In the genomic region with DNA sequence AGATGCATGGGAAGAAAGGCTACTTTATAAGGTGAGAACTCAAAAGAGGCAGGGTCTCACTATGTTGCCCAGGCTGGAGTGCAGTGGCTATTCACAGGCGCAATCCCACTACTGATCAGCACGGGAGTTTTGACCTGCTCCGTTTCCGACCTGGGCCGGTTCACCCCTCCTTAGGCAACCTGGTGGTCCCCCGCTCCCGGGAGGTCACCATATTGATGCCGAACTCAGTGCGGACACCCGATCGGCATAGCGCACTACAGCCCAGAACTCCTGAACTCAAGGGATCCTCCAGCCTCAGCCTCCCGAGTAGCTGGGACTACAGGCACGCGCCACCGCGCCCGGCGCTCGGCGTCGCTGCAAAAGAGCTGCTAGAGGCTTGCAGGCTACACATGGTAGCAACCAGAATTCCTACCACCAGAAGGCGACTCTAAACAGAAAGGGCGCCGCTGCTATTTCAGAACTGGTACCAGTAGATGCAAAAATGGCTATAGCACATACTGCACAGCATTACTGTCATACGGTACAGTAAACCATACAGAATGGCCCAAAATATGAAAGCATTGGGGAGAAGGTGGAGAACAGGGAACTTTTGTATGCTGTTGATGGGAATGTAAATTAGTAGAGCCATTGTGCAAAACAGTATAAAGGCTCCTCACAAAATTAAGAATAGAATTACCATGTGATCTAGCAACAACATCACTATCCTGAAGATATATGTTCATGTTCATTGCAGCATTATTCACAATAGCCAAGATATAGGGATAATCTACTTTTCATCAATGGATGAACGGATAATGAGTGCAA, we compare ENCODE assay signal across 1 cellular context.
TF ChIP-seq lines count a peak whose summit lies in the region.

No MANE protein-coding gene starts in this region.

TF ChIP-seq in HepG2, 621 proteins besides CTCF, POLR2A, EP300 and RAD21 (continued from another document and continues in another):
- TF ChIP-seq NFE2 (CRISPR knock-in tag; IDR thresholded peaks at IDR 0.05) (no peak), HMG20B (CRISPR knock-in tag; conservative IDR thresholded peaks at IDR 0.05) (no peak), JUN (CRISPR knock-in tag; IDR thresholded peaks at IDR 0.05) (no peak), ZNF546 (CRISPR knock-in tag; conservative IDR thresholded peaks at IDR 0.05) (no peak), EEA1 (CRISPR knock-in tag; IDR thresholded peaks at IDR 0.05; ENCODE audit: borderline replicate concordance) (no peak), FOSL1 (CRISPR knock-in tag; IDR thresholded peaks at IDR 0.05; ENCODE audit: borderline replicate concordance) (no peak), REPIN1 (CRISPR knock-in tag; IDR thresholded peaks at IDR 0.05; ENCODE audit: borderline replicate concordance, low read depth) (peak; percentile 68; the same call in 1 of the 2 replicates), KMT2A (CRISPR knock-in tag; IDR thresholded peaks at IDR 0.05) (peak; percentile 56; the same call in 1 of the 2 replicates), ZNF264 (CRISPR knock-in tag; IDR thresholded peaks at IDR 0.05) (peak; percentile 69; the same call in 1 of the 2 replicates), BCL6 (CRISPR knock-in tag; IDR thresholded peaks at IDR 0.05) (no peak), ATRX (CRISPR knock-in tag; IDR thresholded peaks at IDR 0.05; ENCODE audit: borderline replicate concordance) (no peak), U2AF2 (IDR thresholded peaks at IDR 0.05; ENCODE audit: low read depth, low read length) (no peak), MED8 (CRISPR knock-in tag; IDR thresholded peaks at IDR 0.05; ENCODE audit: insufficient replicate concordance) (no peak), RXRB (CRISPR knock-in tag; IDR thresholded peaks at IDR 0.05; ENCODE audit: borderline replicate concordance) (peak; percentile 69), YEATS4 (CRISPR knock-in tag; IDR thresholded peaks at IDR 0.05; ENCODE audit: borderline replicate concordance) (no peak), ADNP (CRISPR knock-in tag; IDR thresholded peaks at IDR 0.05) (peak; percentile 88), SNAPC2 (CRISPR knock-in tag; IDR thresholded peaks at IDR 0.05) (0 out of 2 replicates have a peak, but pooled peaks have one; percentile 46), ZNF678 (CRISPR knock-in tag; IDR thresholded peaks at IDR 0.05) (no peak), NPAS2 (CRISPR knock-in tag; IDR thresholded peaks at IDR 0.05; ENCODE audit: borderline replicate concordance) (no peak), ZNF605 (CRISPR knock-in tag; IDR thresholded peaks at IDR 0.05) (no peak; the same call in 1 of the 2 replicates), GABPB1 (CRISPR knock-in tag; IDR thresholded peaks at IDR 0.05) (peak; percentile 51), TOE1 (CRISPR knock-in tag; IDR thresholded peaks at IDR 0.05) (0 out of 2 replicates have a peak, but pooled peaks have one; percentile 67), ZFY (CRISPR knock-in tag; IDR thresholded peaks at IDR 0.05) (0 out of 2 replicates have a peak, but pooled peaks have one; percentile 35), ZNF260 (CRISPR knock-in tag; IDR thresholded peaks at IDR 0.05; ENCODE audit: borderline replicate concordance, low read depth) (no peak), ZBTB7B (CRISPR knock-in tag; IDR thresholded peaks at IDR 0.05) (0 out of 2 replicates have a peak, but pooled peaks have one; percentile 5), ETV5 (CRISPR knock-in tag; IDR thresholded peaks at IDR 0.05; ENCODE audit: borderline replicate concordance) (no peak), ZNF143 (CRISPR knock-in tag; IDR thresholded peaks at IDR 0.05) (no peak), GZF1 (CRISPR knock-in tag; IDR thresholded peaks at IDR 0.05) (peak; percentile 51; the same call in 1 of the 2 replicates), RFX5 (IDR thresholded peaks at IDR 0.05; ENCODE audit: low read depth, low read length) (no peak), MXI1 (IDR thresholded peaks at IDR 0.05; ENCODE audit: borderline replicate concordance, low read depth, low read length) (peak; percentile 55; the same call in 1 of the 3 replicates), ZNF296 (CRISPR knock-in tag; conservative IDR thresholded peaks at IDR 0.05) (no peak), ZNF274 (CRISPR knock-in tag; IDR thresholded peaks at IDR 0.05) (no peak), TBL1XR1 (IDR thresholded peaks at IDR 0.05; ENCODE audit: borderline replicate concordance, low read length, partially characterized antibody) (no peak), ZBTB20 (CRISPR knock-in tag; IDR thresholded peaks at IDR 0.05; ENCODE audit: borderline replicate concordance, low read depth) (0 out of 2 replicates have a peak, but pooled peaks have one; percentile 41), SOX5 (CRISPR knock-in tag; IDR thresholded peaks at IDR 0.05; ENCODE audit: borderline replicate concordance) (peak; percentile 51; the same call in 1 of the 2 replicates), ZSCAN29 (CRISPR knock-in tag; conservative IDR thresholded peaks at IDR 0.05) (no peak), SMARCC2 (IDR thresholded peaks at IDR 0.05) (no peak), ARID2 (CRISPR knock-in tag; IDR thresholded peaks at IDR 0.05; ENCODE audit: borderline replicate concordance) (no peak), ZNF577 (CRISPR knock-in tag; IDR thresholded peaks at IDR 0.05; ENCODE audit: borderline replicate concordance, low read depth) (no peak)
- TF ChIP-seq, protein P1, sequence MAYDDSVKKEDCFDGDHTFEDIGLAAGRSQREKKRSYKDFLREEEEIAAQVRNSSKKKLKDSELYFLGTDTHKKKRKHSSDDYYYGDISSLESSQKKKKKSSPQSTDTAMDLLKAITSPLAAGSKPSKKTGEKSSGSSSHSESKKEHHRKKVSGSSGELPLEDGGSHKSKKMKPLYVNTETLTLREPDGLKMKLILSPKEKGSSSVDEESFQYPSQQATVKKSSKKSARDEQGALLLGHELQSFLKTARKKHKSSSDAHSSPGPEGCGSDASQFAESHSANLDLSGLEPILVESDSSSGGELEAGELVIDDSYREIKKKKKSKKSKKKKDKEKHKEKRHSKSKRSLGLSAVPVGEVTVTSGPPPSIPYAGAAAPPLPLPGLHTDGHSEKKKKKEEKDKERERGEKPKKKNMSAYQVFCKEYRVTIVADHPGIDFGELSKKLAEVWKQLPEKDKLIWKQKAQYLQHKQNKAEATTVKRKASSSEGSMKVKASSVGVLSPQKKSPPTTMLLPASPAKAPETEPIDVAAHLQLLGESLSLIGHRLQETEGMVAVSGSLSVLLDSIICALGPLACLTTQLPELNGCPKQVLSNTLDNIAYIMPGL (CRISPR knock-in tag; IDR thresholded peaks at IDR 0.05; ENCODE audit: borderline replicate concordance in 1 of 2, low read depth in 1 of 2): peak; percentile 88 to 96; a peak in 3 of 4 replicates
- TF ChIP-seq, protein P2, sequence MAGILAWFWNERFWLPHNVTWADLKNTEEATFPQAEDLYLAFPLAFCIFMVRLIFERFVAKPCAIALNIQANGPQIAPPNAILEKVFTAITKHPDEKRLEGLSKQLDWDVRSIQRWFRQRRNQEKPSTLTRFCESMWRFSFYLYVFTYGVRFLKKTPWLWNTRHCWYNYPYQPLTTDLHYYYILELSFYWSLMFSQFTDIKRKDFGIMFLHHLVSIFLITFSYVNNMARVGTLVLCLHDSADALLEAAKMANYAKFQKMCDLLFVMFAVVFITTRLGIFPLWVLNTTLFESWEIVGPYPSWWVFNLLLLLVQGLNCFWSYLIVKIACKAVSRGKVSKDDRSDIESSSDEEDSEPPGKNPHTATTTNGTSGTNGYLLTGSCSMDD (CRISPR knock-in tag; IDR thresholded peaks at IDR 0.05): no peak
- TF ChIP-seq, protein P3, sequence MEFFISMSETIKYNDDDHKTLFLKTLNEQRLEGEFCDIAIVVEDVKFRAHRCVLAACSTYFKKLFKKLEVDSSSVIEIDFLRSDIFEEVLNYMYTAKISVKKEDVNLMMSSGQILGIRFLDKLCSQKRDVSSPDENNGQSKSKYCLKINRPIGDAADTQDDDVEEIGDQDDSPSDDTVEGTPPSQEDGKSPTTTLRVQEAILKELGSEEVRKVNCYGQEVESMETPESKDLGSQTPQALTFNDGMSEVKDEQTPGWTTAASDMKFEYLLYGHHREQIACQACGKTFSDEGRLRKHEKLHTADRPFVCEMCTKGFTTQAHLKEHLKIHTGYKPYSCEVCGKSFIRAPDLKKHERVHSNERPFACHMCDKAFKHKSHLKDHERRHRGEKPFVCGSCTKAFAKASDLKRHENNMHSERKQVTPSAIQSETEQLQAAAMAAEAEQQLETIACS (CRISPR knock-in tag; IDR thresholded peaks at IDR 0.05): 0 out of 2 replicates have a peak, but pooled peaks have one; percentile 21
- TF ChIP-seq, protein P4, sequence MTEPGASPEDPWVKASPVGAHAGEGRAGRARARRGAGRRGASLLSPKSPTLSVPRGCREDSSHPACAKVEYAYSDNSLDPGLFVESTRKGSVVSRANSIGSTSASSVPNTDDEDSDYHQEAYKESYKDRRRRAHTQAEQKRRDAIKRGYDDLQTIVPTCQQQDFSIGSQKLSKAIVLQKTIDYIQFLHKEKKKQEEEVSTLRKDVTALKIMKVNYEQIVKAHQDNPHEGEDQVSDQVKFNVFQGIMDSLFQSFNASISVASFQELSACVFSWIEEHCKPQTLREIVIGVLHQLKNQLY (CRISPR knock-in tag; IDR thresholded peaks at IDR 0.05): no peak
- TF ChIP-seq, protein P5, sequence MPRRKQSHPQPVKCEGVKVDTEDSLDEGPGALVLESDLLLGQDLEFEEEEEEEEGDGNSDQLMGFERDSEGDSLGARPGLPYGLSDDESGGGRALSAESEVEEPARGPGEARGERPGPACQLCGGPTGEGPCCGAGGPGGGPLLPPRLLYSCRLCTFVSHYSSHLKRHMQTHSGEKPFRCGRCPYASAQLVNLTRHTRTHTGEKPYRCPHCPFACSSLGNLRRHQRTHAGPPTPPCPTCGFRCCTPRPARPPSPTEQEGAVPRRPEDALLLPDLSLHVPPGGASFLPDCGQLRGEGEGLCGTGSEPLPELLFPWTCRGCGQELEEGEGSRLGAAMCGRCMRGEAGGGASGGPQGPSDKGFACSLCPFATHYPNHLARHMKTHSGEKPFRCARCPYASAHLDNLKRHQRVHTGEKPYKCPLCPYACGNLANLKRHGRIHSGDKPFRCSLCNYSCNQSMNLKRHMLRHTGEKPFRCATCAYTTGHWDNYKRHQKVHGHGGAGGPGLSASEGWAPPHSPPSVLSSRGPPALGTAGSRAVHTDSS (CRISPR knock-in tag; conservative IDR thresholded peaks at IDR 0.05): no peak
- TF ChIP-seq, protein P6, sequence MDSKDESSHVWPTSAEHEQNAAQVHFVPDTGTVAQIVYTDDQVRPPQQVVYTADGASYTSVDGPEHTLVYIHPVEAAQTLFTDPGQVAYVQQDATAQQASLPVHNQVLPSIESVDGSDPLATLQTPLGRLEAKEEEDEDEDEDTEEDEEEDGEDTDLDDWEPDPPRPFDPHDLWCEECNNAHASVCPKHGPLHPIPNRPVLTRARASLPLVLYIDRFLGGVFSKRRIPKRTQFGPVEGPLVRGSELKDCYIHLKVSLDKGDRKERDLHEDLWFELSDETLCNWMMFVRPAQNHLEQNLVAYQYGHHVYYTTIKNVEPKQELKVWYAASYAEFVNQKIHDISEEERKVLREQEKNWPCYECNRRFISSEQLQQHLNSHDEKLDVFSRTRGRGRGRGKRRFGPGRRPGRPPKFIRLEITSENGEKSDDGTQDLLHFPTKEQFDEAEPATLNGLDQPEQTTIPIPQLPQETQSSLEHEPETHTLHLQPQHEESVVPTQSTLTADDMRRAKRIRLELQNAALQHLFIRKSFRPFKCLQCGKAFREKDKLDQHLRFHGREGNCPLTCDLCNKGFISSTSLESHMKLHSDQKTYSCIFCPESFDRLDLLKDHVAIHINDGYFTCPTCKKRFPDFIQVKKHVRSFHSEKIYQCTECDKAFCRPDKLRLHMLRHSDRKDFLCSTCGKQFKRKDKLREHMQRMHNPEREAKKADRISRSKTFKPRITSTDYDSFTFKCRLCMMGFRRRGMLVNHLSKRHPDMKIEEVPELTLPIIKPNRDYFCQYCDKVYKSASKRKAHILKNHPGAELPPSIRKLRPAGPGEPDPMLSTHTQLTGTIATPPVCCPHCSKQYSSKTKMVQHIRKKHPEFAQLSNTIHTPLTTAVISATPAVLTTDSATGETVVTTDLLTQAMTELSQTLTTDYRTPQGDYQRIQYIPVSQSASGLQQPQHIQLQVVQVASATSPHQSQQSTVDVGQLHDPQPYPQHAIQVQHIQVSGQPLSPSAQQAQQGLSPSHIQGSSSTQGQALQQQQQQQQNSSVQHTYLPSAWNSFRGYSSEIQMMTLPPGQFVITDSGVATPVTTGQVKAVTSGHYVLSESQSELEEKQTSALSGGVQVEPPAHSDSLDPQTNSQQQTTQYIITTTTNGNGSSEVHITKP (CRISPR knock-in tag; IDR thresholded peaks at IDR 0.05; ENCODE audit: low read depth): 0 out of 2 replicates have a peak, but pooled peaks have one; percentile 29
- TF ChIP-seq, protein P7, sequence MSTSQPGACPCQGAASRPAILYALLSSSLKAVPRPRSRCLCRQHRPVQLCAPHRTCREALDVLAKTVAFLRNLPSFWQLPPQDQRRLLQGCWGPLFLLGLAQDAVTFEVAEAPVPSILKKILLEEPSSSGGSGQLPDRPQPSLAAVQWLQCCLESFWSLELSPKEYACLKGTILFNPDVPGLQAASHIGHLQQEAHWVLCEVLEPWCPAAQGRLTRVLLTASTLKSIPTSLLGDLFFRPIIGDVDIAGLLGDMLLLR (CRISPR knock-in tag; IDR thresholded peaks at IDR 0.05): no peak
- TF ChIP-seq, protein P8, sequence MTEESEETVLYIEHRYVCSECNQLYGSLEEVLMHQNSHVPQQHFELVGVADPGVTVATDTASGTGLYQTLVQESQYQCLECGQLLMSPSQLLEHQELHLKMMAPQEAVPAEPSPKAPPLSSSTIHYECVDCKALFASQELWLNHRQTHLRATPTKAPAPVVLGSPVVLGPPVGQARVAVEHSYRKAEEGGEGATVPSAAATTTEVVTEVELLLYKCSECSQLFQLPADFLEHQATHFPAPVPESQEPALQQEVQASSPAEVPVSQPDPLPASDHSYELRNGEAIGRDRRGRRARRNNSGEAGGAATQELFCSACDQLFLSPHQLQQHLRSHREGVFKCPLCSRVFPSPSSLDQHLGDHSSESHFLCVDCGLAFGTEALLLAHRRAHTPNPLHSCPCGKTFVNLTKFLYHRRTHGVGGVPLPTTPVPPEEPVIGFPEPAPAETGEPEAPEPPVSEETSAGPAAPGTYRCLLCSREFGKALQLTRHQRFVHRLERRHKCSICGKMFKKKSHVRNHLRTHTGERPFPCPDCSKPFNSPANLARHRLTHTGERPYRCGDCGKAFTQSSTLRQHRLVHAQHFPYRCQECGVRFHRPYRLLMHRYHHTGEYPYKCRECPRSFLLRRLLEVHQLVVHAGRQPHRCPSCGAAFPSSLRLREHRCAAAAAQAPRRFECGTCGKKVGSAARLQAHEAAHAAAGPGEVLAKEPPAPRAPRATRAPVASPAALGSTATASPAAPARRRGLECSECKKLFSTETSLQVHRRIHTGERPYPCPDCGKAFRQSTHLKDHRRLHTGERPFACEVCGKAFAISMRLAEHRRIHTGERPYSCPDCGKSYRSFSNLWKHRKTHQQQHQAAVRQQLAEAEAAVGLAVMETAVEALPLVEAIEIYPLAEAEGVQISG (CRISPR knock-in tag; IDR thresholded peaks at IDR 0.05): peak; percentile 61
- TF ChIP-seq, protein P9, sequence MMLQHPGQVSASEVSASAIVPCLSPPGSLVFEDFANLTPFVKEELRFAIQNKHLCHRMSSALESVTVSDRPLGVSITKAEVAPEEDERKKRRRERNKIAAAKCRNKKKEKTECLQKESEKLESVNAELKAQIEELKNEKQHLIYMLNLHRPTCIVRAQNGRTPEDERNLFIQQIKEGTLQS (CRISPR knock-in tag; IDR thresholded peaks at IDR 0.05): no peak
